In genomic region chr11:9020881-9021280, GRCh38 we compare ENCODE assay signal across 28 cellular contexts.
"Had no signal": no experiment of that assay in that cellular context is flagged by ENCODE, and none has a peak within 500 bp of the region (broad histone marks: within the 10 kb centered on the region; RNA-seq: fewer than 3 reads in every experiment).

No MANE protein-coding gene starts in this region.

- H3K27ac ChIP-seq: body of pancreas, Peyer's patch, RWPE1, SJCRH30, VCaP had no signal

- H3K9ac ChIP-seq: SK-N-SH had no signal

- H3K4me3 Mint-ChIP-seq: activated CD4-positive, alpha-beta memory T cell treated with anti-CD3 and anti-CD28 coated beads for 36 hours; activated CD4-positive, alpha-beta T cell treated with anti-CD3 and anti-CD28 coated beads, Interleukin-2, amount 10 ng/mL, durations not matched to agents 7 days and 5 days; activated naive CD4-positive, alpha-beta T cell treated with anti-CD3 and anti-CD28 coated beads for 36 hours; activated naive CD8-positive, alpha-beta T cell; activated T-helper 17 cell treated with anti-CD3 and anti-CD28 coated beads, Interleukin-2, amount 50 U/mL, for 72 hours had no signal

- H3K4me3 ChIP-seq: body of pancreas, Peyer's patch, SJCRH30 had no signal

- ATAC-seq: activated T-helper 17 cell treated with anti-CD3 and anti-CD28 coated beads, Interleukin-2, amount 50 U/mL, for 72 hours; body of pancreas; HepG2 had no signal

- FAIRE-seq: HepG2 had no signal

- DNase-seq: activated CD4-positive, alpha-beta memory T cell treated with anti-CD3 and anti-CD28 coated beads for 36 hours; activated CD4-positive, alpha-beta T cell treated with anti-CD3 and anti-CD28 coated beads, Interleukin-2, amount 10 ng/mL, durations not matched to agents 7 days and 5 days; activated CD4-positive, CD25-positive, alpha-beta regulatory T cell; activated CD8-positive, alpha-beta memory T cell treated with anti-CD3 and anti-CD28 coated beads for 24 hours; activated gamma-delta T cell; activated naive CD4-positive, alpha-beta T cell treated with anti-CD3 and anti-CD28 coated beads for 36 hours; activated T-cell treated with anti-CD3 and anti-CD28 coated beads for 4 hours; activated T-cell treated with anti-CD3 and anti-CD28 coated beads, Interleukin-2, amount 50 U/mL, for 48 hours; body of pancreas; Karpas-422; MM.1S; NCI-H1105; NCI-H1436; NCI-H1694 treated with DMSO at 0.1 percent for 48 hours; NCI-H2029 treated with DMSO at 0.1 percent for 48 hours; NCI-H510A treated with DMSO at 0.1 percent for 48 hours; NCI-H69; NK-92 treated with Interleukin-12 subunit alpha and Interleukin-12 subunit beta, amount 100 ng/mL, for 24 hours; Peyer's patch; Right ventricle myocardium superior; SJCRH30; SK-N-SH; T-helper 1 cell had no signal

- H3K4me1 ChIP-seq: Peyer's patch had no signal

- H3K9me3 ChIP-seq: body of pancreas, Peyer's patch, SJCRH30, SK-N-SH had no signal

- H3K27ac Mint-ChIP-seq: activated CD4-positive, alpha-beta memory T cell treated with anti-CD3 and anti-CD28 coated beads for 36 hours; activated CD4-positive, alpha-beta T cell treated with anti-CD3 and anti-CD28 coated beads, Interleukin-2, amount 10 ng/mL, durations not matched to agents 7 days and 5 days; activated naive CD4-positive, alpha-beta T cell treated with anti-CD3 and anti-CD28 coated beads for 36 hours; activated naive CD8-positive, alpha-beta T cell; activated T-helper 17 cell treated with anti-CD3 and anti-CD28 coated beads, Interleukin-2, amount 50 U/mL, for 72 hours had no signal

- H3K36me3 Mint-ChIP-seq: activated CD4-positive, alpha-beta memory T cell treated with anti-CD3 and anti-CD28 coated beads for 36 hours; activated naive CD8-positive, alpha-beta T cell had no signal

- H3K27me3 Mint-ChIP-seq: activated naive CD8-positive, alpha-beta T cell had no signal

- H3K4me2 ChIP-seq: SK-N-SH had no signal

- H3K27me3 ChIP-seq: body of pancreas, Peyer's patch, SJCRH30 had no signal

- H3K36me3 ChIP-seq: Peyer's patch, SJCRH30 had no signal

- H3K9me3 Mint-ChIP-seq: activated CD4-positive, alpha-beta memory T cell treated with anti-CD3 and anti-CD28 coated beads for 36 hours; activated CD4-positive, alpha-beta T cell treated with anti-CD3 and anti-CD28 coated beads, Interleukin-2, amount 10 ng/mL, durations not matched to agents 7 days and 5 days; activated naive CD4-positive, alpha-beta T cell treated with anti-CD3 and anti-CD28 coated beads for 36 hours; activated T-helper 17 cell treated with anti-CD3 and anti-CD28 coated beads, Interleukin-2, amount 50 U/mL, for 72 hours had no signal
